Comparison of ENCODE assay signal across 27 cellular contexts in the genomic region with DNA sequence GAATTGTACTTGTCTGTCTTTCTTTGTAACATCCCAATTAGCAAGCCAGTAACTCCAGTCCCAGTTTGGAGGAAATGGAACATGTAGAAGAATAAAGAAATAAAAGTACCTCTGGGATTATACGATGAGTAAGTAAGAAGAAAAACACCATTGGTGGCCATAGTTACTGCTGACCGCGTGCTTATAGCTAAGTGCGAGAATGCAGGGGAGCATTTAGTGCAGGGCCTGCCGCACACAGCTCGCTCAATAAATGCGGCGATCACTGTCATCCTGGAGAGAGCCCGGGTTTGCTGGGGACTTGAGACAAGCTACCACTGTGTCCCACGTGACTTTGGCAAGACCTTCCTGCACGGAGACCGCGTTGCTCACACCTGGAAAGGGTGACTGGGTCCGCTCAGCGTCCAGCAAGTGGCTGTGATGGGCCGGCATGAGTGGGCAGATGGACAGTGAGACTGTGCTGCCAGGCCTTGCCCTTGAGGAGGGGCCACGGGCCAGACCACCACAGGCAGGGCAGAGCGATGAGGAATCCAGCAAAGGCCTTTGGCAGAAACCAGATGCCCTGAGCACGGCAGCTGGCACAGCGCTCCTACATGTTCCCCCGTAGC. TPM values are rescaled to one million over a fixed set of nuclear protein-coding genes. Genes with fewer than 3 reads are reported as not detected.
DNase-seq lines count a peak whose midpoint lies in the region; ATAC-seq and TF ChIP-seq lines count a peak whose summit lies in the region.
"Had no signal": no experiment of that assay in that cellular context is flagged by ENCODE, and none has a peak within 500 bp of the region (broad histone marks: within the 10 kb centered on the region; RNA-seq: fewer than 3 reads in every experiment).

No MANE protein-coding gene starts in this region.

- no peak overlapping the region for H3K9ac ChIP-seq in H9 (ENCODE audit: extremely low read depth, insufficient read length, low read length)
- H3K9ac ChIP-seq: parathyroid adenoma had no signal

- no peak overlapping the region for H2BK15ac ChIP-seq in H9 (ENCODE audit: low read depth, low read length)

- no peak overlapping the region for H4K8ac ChIP-seq in H9 (replicated peaks; ENCODE audit: insufficient read length, low read depth, low read length)

- H3K4me3 ChIP-seq in ascending aorta (no peak overlapping the region), hepatocyte (no peak overlapping the region), gastrocnemius medialis (no peak overlapping the region)
- H3K4me3 ChIP-seq: SK-N-MC, stomach, upper lobe of left lung had no signal

- H3K79me1 ChIP-seq in H9 (ENCODE audit: insufficient read depth, low read depth, low read length, poor library complexity, severe bottlenecking), result no peaks in the 10 kb centered on the region

- H3K36me3 Mint-ChIP-seq in H9 (ENCODE audit: insufficient read depth in 1 of 3, low read depth in 3 of 3), result peaks cover 13 to 30% (median 20%) of the 10 kb centered on the region in 3 experiments; a peak in 6 of 7 replicates
- peaks cover 14% of the 10 kb centered on the region for H3K36me3 Mint-ChIP-seq in T-helper 2 cell treated with Interferon-gamma antibody and Interleukin-4, amounts not matched to agents 5 μg/mL and 100 μg/mL, for 36 hours (ENCODE audit: low read depth)

- H3K18ac ChIP-seq in H9 (ENCODE audit: insufficient read length, low read depth, low read length), result no peak overlapping the region

- H2AK5ac ChIP-seq in H9 (ENCODE audit: insufficient read length, low read length), result no peak overlapping the region

- TF ChIP-seq CTCF in H9 (conservative IDR thresholded peaks at IDR 0.05), result no peak
- TF ChIP-seq CTCF in ascending aorta (IDR thresholded peaks at IDR 0.05), result no peak
- TF ChIP-seq CTCF in hepatocyte (IDR thresholded peaks at IDR 0.05; ENCODE audit: poor library complexity), result no peak
- no peak for TF ChIP-seq CTCF in gastrocnemius medialis (IDR thresholded peaks at IDR 0.05 in 4 of 5, conservative IDR thresholded peaks at IDR 0.05 in 1 of 5)

- H3K4me2 ChIP-seq in H9 (ENCODE audit: insufficient read depth, insufficient read length, low read length), result no peak overlapping the region
- no peak overlapping the region for H3K4me2 ChIP-seq in hepatocyte

- H2BK120ac ChIP-seq in H9 (ENCODE audit: low read depth, low read length, poor library complexity, severe bottlenecking), result no peak overlapping the region

- no peak overlapping the region for H3K23ac ChIP-seq in H9 (ENCODE audit: insufficient read length, low read depth, low read length)

- no CpG with 5 or more reads among the region's 21 CpGs for WGBS in H9 (ENCODE audit: extremely low coverage, insufficient read length, low lambda C conversion rate)
- WGBS in hepatocyte (ENCODE audit: low lambda C conversion rate, missing lambda C conversion rate), result 95% methylated on average over 21 of the region's 21 CpGs

- H3K9me3 ChIP-seq in H9 (ENCODE audit: control insufficient read depth, low read depth, low read length) (no peaks in the 10 kb centered on the region), ascending aorta (no peaks in the 10 kb centered on the region), hepatocyte (ENCODE audit: low read depth) (no peaks in the 10 kb centered on the region), gastrocnemius medialis (no peaks in the 10 kb centered on the region)
- H3K9me3 ChIP-seq: stomach, upper lobe of left lung had no signal

- peaks cover 18 to 31% of the 10 kb centered on the region in 2 experiments for H3K4me1 Mint-ChIP-seq in H9
- peaks cover 5% of the 10 kb centered on the region for H3K4me1 Mint-ChIP-seq in T-helper 2 cell treated with Interferon-gamma antibody and Interleukin-4, amounts not matched to agents 5 μg/mL and 100 μg/mL, for 36 hours (ENCODE audit: low read depth)

- H3K4me1 ChIP-seq in H9 (ENCODE audit: insufficient read depth, low read length) (no peaks in the 10 kb centered on the region), ascending aorta (peaks cover 7 to 17% of the 10 kb centered on the region in 2 donors), hepatocyte (ENCODE audit: insufficient read depth) (no peaks in the 10 kb centered on the region), gastrocnemius medialis (peaks cover 28 to 46% of the 10 kb centered on the region in 2 donors)
- H3K4me1 ChIP-seq: parathyroid adenoma had no signal

- no peak overlapping the region for H2BK5ac ChIP-seq in H9 (ENCODE audit: insufficient read length, low read length)

- intact Hi-C loops in ascending aorta (cut with DNase I), result loop anchor here (5.0 to 10.0 kb wide), 2 partner anchors 87 to 1810 kb away; a partner anchor contains a TSS
- intact Hi-C loops in gastrocnemius medialis (cut with DNase I; ENCODE audit: low total_unique reads), result no loop called here

- no peaks in the 10 kb centered on the region for H3K9me3 Mint-ChIP-seq in H9
- H3K9me3 Mint-ChIP-seq in T-helper 2 cell treated with Interferon-gamma antibody and Interleukin-4, amounts not matched to agents 5 μg/mL and 100 μg/mL, for 36 hours, result no peaks in the 10 kb centered on the region
- H3K9me3 Mint-ChIP-seq: activated naive CD4-positive, alpha-beta T cell treated with anti-CD3 and anti-CD28 coated beads, Interleukin-2, amount 50 U/mL, for 24 hours; activated T-cell treated with anti-CD3 and anti-CD28 coated beads, Interleukin-2, amount 50 U/mL, for 4 hours; naive thymus-derived CD8-positive, alpha-beta T cell had no signal

- H3K27ac Mint-ChIP-seq in H9, result 0 out of 7 replicates have a peak overlapping the region, but pooled peaks of 2 of the 3 experiments have one; percentile 34 to 82
- H3K27ac Mint-ChIP-seq in T-helper 2 cell treated with Interferon-gamma antibody and Interleukin-4, amounts not matched to agents 5 μg/mL and 100 μg/mL, for 36 hours, result no peak overlapping the region
- H3K27ac Mint-ChIP-seq: activated naive CD4-positive, alpha-beta T cell treated with anti-CD3 and anti-CD28 coated beads, Interleukin-2, amount 50 U/mL, for 24 hours had no signal

- in situ Hi-C loops in gastrocnemius medialis (cut with MboI; ENCODE audit: low sequenced_read_pairs in 4 of 4), result loop anchor here in 1 of 4 donors (5.0 kb wide), 1 partner anchor 42 kb away; no protein-coding TSS in a partner anchor

- H3K79me2 ChIP-seq in H9 (ENCODE audit: insufficient read depth, low read length) (no peaks in the 10 kb centered on the region), hepatocyte (no peaks in the 10 kb centered on the region)
- H3K79me2 ChIP-seq: parathyroid adenoma had no signal

- no peaks in the 10 kb centered on the region for H3K27me3 Mint-ChIP-seq in H9 (ENCODE audit: low read depth)
- H3K27me3 Mint-ChIP-seq in T-helper 2 cell treated with Interferon-gamma antibody and Interleukin-4, amounts not matched to agents 5 μg/mL and 100 μg/mL, for 36 hours (ENCODE audit: low read depth), result no peaks in the 10 kb centered on the region
- H3K27me3 Mint-ChIP-seq: activated naive CD4-positive, alpha-beta T cell treated with anti-CD3 and anti-CD28 coated beads, Interleukin-2, amount 50 U/mL, for 24 hours; CD8-positive, alpha-beta memory T cell; naive thymus-derived CD8-positive, alpha-beta T cell had no signal

- DNase-seq in H9 (no peak), ascending aorta (ENCODE audit: low spot score in 2 of 2) (peak in 1 of 2 donors; percentile 60), hepatocyte (ENCODE audit: low spot score) (no peak), gastrocnemius medialis (peak in 1 of 2 donors; percentile 31), NCI-H2171 (lab: John Stamatoyannopoulos, UW) (no peak), iPS-NIHi7 (ENCODE audit: extremely low spot score) (no peak)
- no peak for DNase-seq in T-helper 2 cell treated with Interferon-gamma antibody and Interleukin-4, amounts not matched to agents 5 μg/mL and 100 μg/mL, for 36 hours (ENCODE audit: low spot score)
- DNase-seq: activated CD4-positive, alpha-beta T cell treated with anti-CD3 and anti-CD28 coated beads for 4 hours; activated CD8-positive, alpha-beta memory T cell treated with anti-CD3 and anti-CD28 coated beads for 24 hours; activated T-cell treated with anti-CD3 and anti-CD28 coated beads, Interleukin-2, amount 50 U/mL, for 4 hours; AML-193; central memory CD4-positive, alpha-beta T cell; DMS153; NCI-H1092; NCI-H187; NCI-H2227 treated with DMSO at 0.1 percent for 48 hours; stimulated activated CD4-positive, alpha-beta T cell treated with anti-CD3 and anti-CD28 coated beads, Interleukin-15, amount 100 ng/mL, for 24 hours; stomach; T-helper 2 cell had no signal

- H4K20me1 ChIP-seq in H9 (ENCODE audit: control insufficient read depth, insufficient read depth, insufficient read length), result no peaks in the 10 kb centered on the region
- no peaks in the 10 kb centered on the region for H4K20me1 ChIP-seq in hepatocyte (ENCODE audit: insufficient read depth, poor library complexity, severe bottlenecking)

- peaks cover 30 to 45% of the 10 kb centered on the region in 2 donors for H3K36me3 ChIP-seq in ascending aorta
- no peaks in the 10 kb centered on the region for H3K36me3 ChIP-seq in hepatocyte (replicated peaks; ENCODE audit: insufficient read depth, low read depth)
- H3K36me3 ChIP-seq in gastrocnemius medialis, result peaks cover 0 to 20% of the 10 kb centered on the region in 2 donors

- H4K5ac ChIP-seq in H9 (ENCODE audit: insufficient read length, low read depth, low read length), result no peak overlapping the region

- ATAC-seq in gastrocnemius medialis, result no peak
- no peak for ATAC-seq in HG02938 (IDR thresholded peaks at IDR 0.05; ENCODE audit: unreplicated experiment)
- ATAC-seq: activated T-cell treated with anti-CD3 and anti-CD28 coated beads, Interleukin-2, amount 50 U/mL, for 4 hours; naive thymus-derived CD8-positive, alpha-beta T cell; right cardiac atrium had no signal

- H3K27ac ChIP-seq in H9 (ENCODE audit: insufficient read length, low read depth, low read length), result no peak overlapping the region
- peak overlapping the region; percentile 60 to 82 for H3K27ac ChIP-seq in ascending aorta
- H3K27ac ChIP-seq in hepatocyte, result peak overlapping the region; percentile 79
- peak overlapping the region; percentile 74 to 94 (median 82) for H3K27ac ChIP-seq in gastrocnemius medialis
- H3K27ac ChIP-seq: parathyroid adenoma, SK-N-MC had no signal

- H3K4me3 Mint-ChIP-seq in H9, result no peak overlapping the region
- H3K4me3 Mint-ChIP-seq in T-helper 2 cell treated with Interferon-gamma antibody and Interleukin-4, amounts not matched to agents 5 μg/mL and 100 μg/mL, for 36 hours, result no peak overlapping the region
- H3K4me3 Mint-ChIP-seq: activated naive CD4-positive, alpha-beta T cell treated with anti-CD3 and anti-CD28 coated beads, Interleukin-2, amount 50 U/mL, for 24 hours; activated T-cell treated with anti-CD3 and anti-CD28 coated beads, Interleukin-2, amount 50 U/mL, for 4 hours; CD8-positive, alpha-beta memory T cell; naive thymus-derived CD8-positive, alpha-beta T cell had no signal

- H2AFZ ChIP-seq in H9 (ENCODE audit: low read length) (no peak overlapping the region), hepatocyte (no peak overlapping the region)
- H2AFZ ChIP-seq: parathyroid adenoma had no signal

- no peak overlapping the region for H3K56ac ChIP-seq in H9 (ENCODE audit: insufficient read length, low read depth, low read length)

- no peaks in the 10 kb centered on the region for H3K27me3 ChIP-seq in H9 (ENCODE audit: insufficient read depth, low read length)
- H3K27me3 ChIP-seq in ascending aorta, result no peaks in the 10 kb centered on the region
- H3K27me3 ChIP-seq in hepatocyte, result no peaks in the 10 kb centered on the region
- no peaks in the 10 kb centered on the region for H3K27me3 ChIP-seq in gastrocnemius medialis
- H3K27me3 ChIP-seq: stomach, upper lobe of left lung had no signal

- H3K9me2 ChIP-seq in hepatocyte (replicated peaks; ENCODE audit: insufficient read depth), result no peaks in the 10 kb centered on the region

- no peaks in the 10 kb centered on the region for H3K23me2 ChIP-seq in H9 (ENCODE audit: insufficient read length, low read depth, low read length, poor library complexity, severe bottlenecking)

- no peak overlapping the region for H2BK12ac ChIP-seq in H9 (ENCODE audit: insufficient read length, low read depth, low read length)

- no peak overlapping the region for H4K91ac ChIP-seq in H9 (ENCODE audit: insufficient read length, low read depth, low read length)

- no peak overlapping the region for H3K14ac ChIP-seq in H9 (ENCODE audit: insufficient read depth, low read length)

- H2BK20ac ChIP-seq in H9 (ENCODE audit: low read depth, low read length, poor library complexity, severe bottlenecking), result no peak overlapping the region

- H3K4ac ChIP-seq in H9 (ENCODE audit: low read depth, low read length), result no peak overlapping the region

- TF ChIP-seq POLR2A in gastrocnemius medialis (IDR thresholded peaks at IDR 0.05), result no peak

- no peak overlapping the region for H3T11ph ChIP-seq in H9 (ENCODE audit: low read length)

RNA-seq across cellular contexts. Expression of a gene that starts 54.8 kb away (rescaled TPM):
- total RNA-seq in H9 (2021), result 23.4 and 25.4 TPM in 2 replicates
- 40.9 TPM for total RNA-seq in ascending aorta
- 97.7 and 106 TPM in 2 replicates for total RNA-seq in hepatocyte
- polyA plus RNA-seq in hepatocyte, result 154 and 204 TPM in 2 replicates
- 10 to 100 TPM; 40.2 to 98.6 (median 92.3) TPM for total RNA-seq in gastrocnemius medialis
